ENCODE assay signal across 4 cellular contexts in the genomic region with DNA sequence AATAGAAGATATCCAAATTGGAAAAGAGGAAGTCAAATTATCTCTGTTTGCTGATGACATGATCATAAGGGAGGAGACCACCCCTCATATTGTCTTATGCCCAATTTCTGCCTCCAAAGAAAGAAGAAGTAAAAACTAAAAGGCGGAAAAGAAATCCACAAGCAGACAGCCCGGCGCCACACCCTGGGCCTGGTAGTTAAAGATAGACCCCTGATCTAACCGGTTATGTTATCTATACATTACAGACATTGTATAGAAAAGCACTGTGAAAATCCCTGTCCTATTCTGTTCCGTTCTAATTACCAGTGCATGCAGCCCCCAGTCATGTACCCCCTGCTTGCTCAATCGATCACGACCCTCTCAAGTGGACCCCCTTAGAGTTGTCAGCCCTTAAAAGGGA. TPM values are rescaled to one million over a fixed set of nuclear protein-coding genes. Genes with fewer than 3 reads are reported as not detected.
"Had no signal": no experiment of that assay in that cellular context is flagged by ENCODE, and none has a peak within 500 bp of the region (broad histone marks: within the 10 kb centered on the region; RNA-seq: fewer than 3 reads in every experiment).

No MANE protein-coding gene starts in this region.

RNA-seq across cellular contexts. Expression of a gene that starts 22.8 kb away (rescaled TPM):
- total RNA-seq: osteoblast, osteocyte, progenitor cell of endocrine pancreas had no signal
- polyA plus RNA-seq: smooth muscle cell had no signal
